ENCODE assay signal across 8 cellular contexts in the genomic region with DNA sequence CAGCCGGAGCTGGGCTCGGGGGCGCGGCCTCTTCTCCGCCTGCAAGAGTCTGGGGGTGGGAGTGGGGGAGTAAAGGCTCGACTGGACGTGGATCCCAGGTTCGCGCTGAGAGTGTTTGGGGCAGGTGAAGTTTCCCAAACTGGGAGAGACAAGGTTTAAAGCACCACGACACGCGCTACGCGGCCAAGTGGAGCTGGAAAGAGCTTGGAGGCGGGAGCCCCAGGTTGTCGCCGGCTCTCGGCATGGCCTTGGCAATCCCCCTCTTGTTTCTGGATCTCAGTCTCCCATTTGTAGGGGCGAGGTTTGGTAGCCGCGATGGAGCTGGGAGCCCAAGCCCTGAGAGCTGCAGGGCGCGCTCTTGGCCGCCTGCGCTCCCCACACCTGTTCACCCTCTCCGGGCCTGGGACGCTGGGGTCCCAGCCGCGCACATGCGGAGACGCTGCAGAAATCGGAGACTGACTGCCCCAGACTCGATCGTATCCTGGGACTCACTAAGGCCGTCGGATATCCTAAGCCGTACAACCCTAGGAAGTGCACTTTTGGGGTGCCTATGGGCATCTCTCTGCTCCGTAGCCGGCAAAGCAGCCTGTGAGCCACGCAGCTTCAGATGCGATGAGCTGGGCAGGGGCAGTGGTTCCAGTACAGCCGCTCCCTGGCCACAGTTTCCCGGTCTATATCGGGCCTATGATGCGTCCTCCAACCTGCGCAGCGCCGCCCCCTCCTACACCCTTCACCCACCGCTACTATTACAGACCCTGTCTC. TPM values are rescaled to one million over a fixed set of nuclear protein-coding genes. Genes with fewer than 3 reads are reported as not detected.
DNase-seq lines count a peak whose midpoint lies in the region; ATAC-seq and TF ChIP-seq lines count a peak whose summit lies in the region.

No MANE protein-coding gene starts in this region.

- H3K18ac ChIP-seq in mesenchymal stem cell (ENCODE audit: low read depth in 1 of 2, low read length in 2 of 2), result no peak overlapping the region

- H3K14ac ChIP-seq in mesenchymal stem cell (ENCODE audit: low read length in 2 of 2), result no peak overlapping the region

- no peak overlapping the region for H3K9ac ChIP-seq in mesenchymal stem cell (ENCODE audit: low read length)

- H2BK15ac ChIP-seq in mesenchymal stem cell (ENCODE audit: low read depth, poor library complexity, severe bottlenecking), result peak overlapping the region; percentile 3

- peaks cover 13% of the 10 kb centered on the region for H3K4me1 Mint-ChIP-seq in dendritic cell treated with granulocyte-macrophage colony-stimulating factor and Interleukin-4, amounts not matched to agents 40 ng/mL and 50 ng/mL, for 4 days (ENCODE audit: low read depth)
- H3K4me1 Mint-ChIP-seq in type B pancreatic cell (ENCODE audit: unreplicated experiment), result peaks cover 5% of the 10 kb centered on the region

- no peaks in the 10 kb centered on the region for H3K36me3 Mint-ChIP-seq in dendritic cell treated with granulocyte-macrophage colony-stimulating factor and Interleukin-4, amounts not matched to agents 40 ng/mL and 50 ng/mL, for 4 days (ENCODE audit: low read depth)
- no peaks in the 10 kb centered on the region for H3K36me3 Mint-ChIP-seq in type B pancreatic cell

- no peak overlapping the region for H3K4ac ChIP-seq in mesenchymal stem cell (ENCODE audit: low read depth in 1 of 2, low read length in 2 of 2)

- peaks cover 58% of the 10 kb centered on the region for H3K27me3 Mint-ChIP-seq in dendritic cell treated with granulocyte-macrophage colony-stimulating factor and Interleukin-4, amounts not matched to agents 40 ng/mL and 50 ng/mL, for 4 days
- peaks cover 60% of the 10 kb centered on the region for H3K27me3 Mint-ChIP-seq in type B pancreatic cell

- peaks cover 19% of the 10 kb centered on the region for H3K4me1 ChIP-seq in mesenchymal stem cell (ENCODE audit: control insufficient read depth, insufficient read depth, low read depth, low read length)

- peak overlapping the region; percentile 50 for H3K4me3 Mint-ChIP-seq in dendritic cell treated with granulocyte-macrophage colony-stimulating factor and Interleukin-4, amounts not matched to agents 40 ng/mL and 50 ng/mL, for 4 days
- peak overlapping the region; percentile 83 for H3K4me3 Mint-ChIP-seq in type B pancreatic cell

- no peak overlapping the region for H3K27ac ChIP-seq in mesenchymal stem cell (ENCODE audit: low read length, poor library complexity, severe bottlenecking)

- H3K27ac Mint-ChIP-seq in dendritic cell treated with granulocyte-macrophage colony-stimulating factor and Interleukin-4, amounts not matched to agents 40 ng/mL and 50 ng/mL, for 4 days, result no peak overlapping the region
- peak overlapping the region; percentile 70 for H3K27ac Mint-ChIP-seq in type B pancreatic cell

- H4K91ac ChIP-seq in mesenchymal stem cell (ENCODE audit: low read length), result no peak overlapping the region

- H3K23ac ChIP-seq in mesenchymal stem cell (ENCODE audit: low read length in 2 of 2), result peak overlapping the region in 1 of 2 experiments; percentile 34

- no peak overlapping the region for H2BK5ac ChIP-seq in mesenchymal stem cell (ENCODE audit: low read depth, low read length, poor library complexity, severe bottlenecking)

- H2BK120ac ChIP-seq in mesenchymal stem cell (ENCODE audit: low read depth, low read length), result no peak overlapping the region

- peak; percentile 75 for DNase-seq in NCI-H69 (lab: John Stamatoyannopoulos, UW)
- no peak for DNase-seq in mesenchymal stem cell
- no peak for DNase-seq in type B pancreatic cell (ENCODE audit: extremely low spot score, unreplicated experiment)
- DNase-seq in GF-D8 (lab: John Stamatoyannopoulos, UW), result no peak
- DNase-seq in HCEC 1CT, result no peak
- no peak for DNase-seq in effector CD4-positive, alpha-beta T cell

- H2AK5ac ChIP-seq in mesenchymal stem cell (ENCODE audit: low read length, severe bottlenecking), result no peak overlapping the region

- WGBS in mesenchymal stem cell, result 2% methylated on average over 49 of the region's 49 CpGs

- no peak overlapping the region for H4K8ac ChIP-seq in mesenchymal stem cell (ENCODE audit: low read length)

- H3K36me3 ChIP-seq in mesenchymal stem cell (ENCODE audit: control insufficient read depth in 1 of 2, insufficient read depth in 2 of 2, low read depth in 1 of 2, low read length in 2 of 2), result no peaks in the 10 kb centered on the region

- H3K27me3 ChIP-seq in mesenchymal stem cell (ENCODE audit: control insufficient read depth in 1 of 2, insufficient read depth in 1 of 2, low read length in 2 of 2), result peaks cover 42 to 56% of the 10 kb centered on the region in 2 experiments

- H3K4me2 ChIP-seq in mesenchymal stem cell (ENCODE audit: low read length, poor library complexity, severe bottlenecking), result peak overlapping the region; percentile 91

- H3K9me3 ChIP-seq in mesenchymal stem cell (ENCODE audit: control insufficient read depth, low read length), result no peaks in the 10 kb centered on the region

- peak overlapping the region; percentile 58 to 72 for H3K4me3 ChIP-seq in mesenchymal stem cell (ENCODE audit: insufficient read depth in 1 of 2, low read depth in 1 of 2, low read length in 2 of 2)

- no peaks in the 10 kb centered on the region for H3K9me3 Mint-ChIP-seq in dendritic cell treated with granulocyte-macrophage colony-stimulating factor and Interleukin-4, amounts not matched to agents 40 ng/mL and 50 ng/mL, for 4 days
- no peaks in the 10 kb centered on the region for H3K9me3 Mint-ChIP-seq in type B pancreatic cell

- peak; percentile 29 for ATAC-seq in GM19035 (IDR thresholded peaks at IDR 0.05; ENCODE audit: unreplicated experiment)

- H3K79me1 ChIP-seq in mesenchymal stem cell (replicated peaks; ENCODE audit: low read length, poor library complexity, severe bottlenecking), result no peaks in the 10 kb centered on the region

- intact Hi-C loops in dendritic cell treated with granulocyte-macrophage colony-stimulating factor and Interleukin-4, amounts not matched to agents 40 ng/mL and 50 ng/mL, for 4 days (cut with micrococcal nuclease), result no loop called here

- H2AFZ ChIP-seq in mesenchymal stem cell (ENCODE audit: low read depth, low read length), result no peak overlapping the region

- no peak for TF ChIP-seq CTCF in type B pancreatic cell (conservative IDR thresholded peaks at IDR 0.05)

- peak overlapping the region in 1 of 2 experiments; percentile 21 for H2BK12ac ChIP-seq in mesenchymal stem cell (ENCODE audit: low read length in 2 of 2)

RNA-seq across cellular contexts. Expression of a gene that starts 0.9 kb away (rescaled TPM):
- polyA plus RNA-seq in mesenchymal stem cell (2013, experiment 1 of 2), result 0.72 TPM
- 0.68 TPM for polyA plus RNA-seq in mesenchymal stem cell (2013, experiment 2 of 2)
- 10.5 and 12.9 TPM in 2 replicates for total RNA-seq in type B pancreatic cell (ENCODE audit: low replicate concordance)
